Comparison of ENCODE assay signal across 8 cellular contexts in the genomic region with DNA sequence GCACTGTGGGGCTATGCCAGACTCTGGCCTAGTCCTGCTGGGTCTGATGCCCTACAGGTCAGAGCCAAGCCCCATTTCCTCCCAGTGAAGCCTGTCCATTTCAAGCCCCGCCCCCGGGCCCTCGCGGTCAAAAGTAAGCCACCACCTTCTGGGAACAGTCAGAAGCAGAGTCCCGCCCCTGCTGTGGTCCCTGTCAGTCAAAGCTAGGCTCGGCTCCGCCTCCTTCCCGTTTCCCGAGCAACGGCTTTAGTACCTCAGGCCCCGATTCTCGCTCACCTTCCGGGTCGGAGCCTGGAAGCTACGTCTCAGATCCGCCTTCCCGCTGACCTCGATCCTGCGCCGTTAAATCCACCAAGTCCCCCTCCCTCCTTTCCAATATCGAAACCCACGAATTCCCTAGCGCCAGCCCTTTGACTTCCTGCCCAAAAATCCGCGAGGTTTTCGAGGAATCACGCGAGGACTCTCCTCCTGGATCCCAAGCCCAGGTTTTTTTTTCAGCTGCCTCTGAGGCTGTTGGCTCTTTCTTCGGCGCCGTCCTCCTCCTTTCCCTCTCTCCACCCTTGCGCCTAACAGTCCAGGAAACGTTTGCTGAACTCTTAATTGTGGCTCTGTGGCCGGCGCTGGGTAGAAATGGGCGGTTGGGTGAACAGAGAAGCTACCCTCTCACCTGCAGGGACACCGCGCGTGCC. TPM values are rescaled to one million over a fixed set of nuclear protein-coding genes. Genes with fewer than 3 reads are reported as not detected.
DNase-seq lines count a peak whose midpoint lies in the region; ATAC-seq, FAIRE-seq and TF ChIP-seq lines count a peak whose summit lies in the region.

No MANE protein-coding gene starts in this region.

- CTCF ChIA-PET in OCI-LY7 (lab: Charles Lee; ENCODE audit: unreplicated experiment): interaction anchor here (0.6 to 1.4 kb wide), 4 partner anchors 8 to 99 kb away, joined by 3 to 6 read pairs (median 4); no protein-coding TSS in a partner anchor

- H3K4me2 ChIP-seq in OCI-LY7 (ENCODE audit: low read length): peak overlapping the region; percentile 89

- no peaks in the 10 kb centered on the region for H4K20me1 ChIP-seq in OCI-LY7 (ENCODE audit: insufficient read depth, low read length)

- no peaks in the 10 kb centered on the region for H3K9me2 ChIP-seq in OCI-LY7 (ENCODE audit: insufficient read depth, low read length)

- H3K4me3 ChIP-seq in OCI-LY7 (ENCODE audit: low read depth, low read length, poor library complexity, severe bottlenecking): peak overlapping the region; percentile 69
- peak overlapping the region; percentile 60 for H3K4me3 ChIP-seq in epithelial cell of proximal tubule (ENCODE audit: low read depth, low read length)
- H3K4me3 ChIP-seq in mucosa of rectum (ENCODE audit: low read length in 2 of 2): peak overlapping the region; percentile 84 to 88

- H2AFZ ChIP-seq in OCI-LY7 (ENCODE audit: low read length): peak overlapping the region; percentile 94; the same call in 1 of the 2 replicates

- TF ChIP-seq CTCF in D721Med (IDR thresholded peaks at IDR 0.05; ENCODE audit: insufficient read depth, missing control alignments): no peak
- no peak for TF ChIP-seq CTCF in OCI-LY7 (conservative IDR thresholded peaks at IDR 0.05; ENCODE audit: low read length)
- no peak for TF ChIP-seq CTCF in epithelial cell of proximal tubule (conservative IDR thresholded peaks at IDR 0.05; ENCODE audit: low read depth, low read length)

- no TSS peak for BruUV-seq in OCI-LY7 (replicated peaks; lab: Mats Ljungman, UMichigan)

- peak; percentile 91 for ATAC-seq in GM21447 (IDR thresholded peaks at IDR 0.05; ENCODE audit: unreplicated experiment)

- H3K27ac ChIP-seq in OCI-LY7 (ENCODE audit: low read depth, low read length, poor library complexity, severe bottlenecking): no peak overlapping the region
- peak overlapping the region; percentile 96 for H3K27ac ChIP-seq in mucosa of rectum (ENCODE audit: low read depth in 2 of 2, low read length in 2 of 2)

- POLR2A ChIA-PET in OCI-LY7 (lab: Charles Lee): interaction anchor here (0.5 to 2.3 kb wide), 10 partner anchors 9 to 1706 kb away, joined by 3 to 10 read pairs (median 4); partner anchors contain the start of gene KAZALD1

- peak overlapping the region; percentile 84 to 85 for H3K9ac ChIP-seq in mucosa of rectum (ENCODE audit: low read depth in 1 of 2, low read length in 2 of 2)

- DNase-seq in D721Med (ENCODE audit: insufficient read length, low spot score): peak; percentile 70
- DNase-seq in HuH-7 (ENCODE audit: low spot score): peak; percentile 85
- peak; percentile 89 for DNase-seq in OCI-LY7 (ENCODE audit: low spot score)
- DNase-seq in activated T-cell treated with anti-CD3 and anti-CD28 coated beads for 48 hours (ENCODE audit: low read depth): peak; percentile 91
- peak; percentile 89 for DNase-seq in epithelial cell of proximal tubule (ENCODE audit: low read depth)
- peak; percentile 72 to 75 for DNase-seq in stimulated activated CD8-positive, alpha-beta memory T cell treated with anti-CD3 and anti-CD28 coated beads, Interleukin-4, amount 100 ng/mL, for 4 hours (ENCODE audit: low read depth in 2 of 2, low spot score in 1 of 2)

- H3K36me3 ChIP-seq in OCI-LY7 (ENCODE audit: insufficient read depth, low read length): no peaks in the 10 kb centered on the region
- H3K36me3 ChIP-seq in mucosa of rectum (ENCODE audit: control insufficient read depth in 2 of 2, insufficient read depth in 2 of 2, low read length in 2 of 2): peaks cover 3 to 14% of the 10 kb centered on the region in 2 donors

- FAIRE-seq in D721Med (lab: Jason Lieb, UNC): peak; percentile 61

- no peaks in the 10 kb centered on the region for H3K9me3 ChIP-seq in OCI-LY7 (ENCODE audit: low read length)
- no peaks in the 10 kb centered on the region for H3K9me3 ChIP-seq in mucosa of rectum (ENCODE audit: control insufficient read depth in 2 of 2, low read length in 2 of 2)

- no peaks in the 10 kb centered on the region for H3K79me2 ChIP-seq in OCI-LY7 (ENCODE audit: insufficient read depth, low read depth, low read length)

- peaks cover 2 to 4% of the 10 kb centered on the region in 2 donors for H3K27me3 ChIP-seq in mucosa of rectum (ENCODE audit: control insufficient read depth in 2 of 2, insufficient read depth in 2 of 2, low read length in 2 of 2)

- H3K4me1 ChIP-seq in OCI-LY7 (ENCODE audit: insufficient read depth, low read length, poor library complexity, severe bottlenecking) (peaks cover 32% of the 10 kb centered on the region), mucosa of rectum (ENCODE audit: control insufficient read depth in 2 of 2, insufficient read depth in 2 of 2, low read length in 2 of 2) (peaks cover 20 to 23% of the 10 kb centered on the region in 2 donors)

- intact Hi-C loops in OCI-LY7 (cut with micrococcal nuclease; ENCODE audit: unreplicated experiment): no loop called here

RNA-seq across cellular contexts. Expression of gene SFXN3, which starts 11.8 kb away (rescaled TPM):
- 0.41 TPM in 1 of 2 replicates, not detected in the other for total RNA-seq in OCI-LY7 (2014; rRNA removed; shearing (Covaris generic))
- total RNA-seq in OCI-LY7 (2022) (0.11 TPM in 1 of 2 replicates, not detected in the other), epithelial cell of proximal tubule (47.6 and 49.5 TPM in 2 replicates)

RNA-seq across cellular contexts. Expression of gene PDZD7, which starts 11.9 kb away (rescaled TPM):
- total RNA-seq in OCI-LY7 (2014; rRNA removed; shearing (Covaris generic)): 1.4 and 2.1 TPM in 2 replicates
- total RNA-seq in OCI-LY7 (2022) (1.6 and 1.8 TPM in 2 replicates), epithelial cell of proximal tubule (6.1 and 6.6 TPM in 2 replicates)

RNA-seq across cellular contexts. Expression of gene KAZALD1, which starts 19.0 kb away (rescaled TPM):
- total RNA-seq in OCI-LY7 (2014; rRNA removed; shearing (Covaris generic)): 9.7 and 18.8 TPM in 2 replicates
- total RNA-seq in OCI-LY7 (2022): 32.2 and 36.4 TPM in 2 replicates
- total RNA-seq in epithelial cell of proximal tubule: 2.9 and 4.5 TPM in 2 replicates

RNA-seq across cellular contexts. Expression of gene LZTS2, which starts 43.2 kb away (rescaled TPM):
- total RNA-seq in OCI-LY7 (2014; rRNA removed; shearing (Covaris generic)): 10.4 and 13.6 TPM in 2 replicates
- total RNA-seq in OCI-LY7 (2022) (20.3 and 20.5 TPM in 2 replicates), epithelial cell of proximal tubule (77.8 and 81.0 TPM in 2 replicates)

RNA-seq across cellular contexts. Expression of gene TWNK, which starts 55.5 kb away (rescaled TPM):
- total RNA-seq in OCI-LY7 (2014; rRNA removed; shearing (Covaris generic)): 14.5 and 15.8 TPM in 2 replicates
- total RNA-seq in OCI-LY7 (2022) (20.3 and 21.7 TPM in 2 replicates), epithelial cell of proximal tubule (5.2 and 9.7 TPM in 2 replicates)

Comparison
In these comparisons a context has a peak if more than half of its experiments do, and no peak if none do; other contexts are left out.
1. RNA of gene SFXN3, which starts 11.8 kb away (total RNA-seq): 47.6 to 49.5 TPM in epithelial cell of proximal tubule; 0.11 to 0.41 TPM in OCI-LY7; every median in the first group is over 10 times any median in the second.
2. Peak in every context shown above with its lines, with median percentiles within 50 percentile points of each other: DNase-seq and H3K4me3 ChIP-seq.